ENCODE assay signal across 1 cellular context in genomic region chr16:30901201-30902069, GRCh38.
TF ChIP-seq lines count a peak whose summit lies in the region.

No MANE protein-coding gene starts in this region.

TF ChIP-seq in H1, 55 proteins besides CTCF, POLR2A, EP300 and RAD21:
- no peak for TF ChIP-seq RBBP5 (IDR thresholded peaks at IDR 0.05; ENCODE audit: borderline replicate concordance, low read depth, low read length)
- TF ChIP-seq KDM4A (IDR thresholded peaks at IDR 0.05; ENCODE audit: low read depth, low read length, severe bottlenecking) = no peak
- TF ChIP-seq EZH2 (IDR thresholded peaks at IDR 0.05; ENCODE audit: low read depth, low read length, severe bottlenecking) = peak; percentile 14
- TF ChIP-seq KDM5A (IDR thresholded peaks at IDR 0.05; ENCODE audit: low read length) = no peak
